ENCODE assay signal across 8 cellular contexts in the genomic region with DNA sequence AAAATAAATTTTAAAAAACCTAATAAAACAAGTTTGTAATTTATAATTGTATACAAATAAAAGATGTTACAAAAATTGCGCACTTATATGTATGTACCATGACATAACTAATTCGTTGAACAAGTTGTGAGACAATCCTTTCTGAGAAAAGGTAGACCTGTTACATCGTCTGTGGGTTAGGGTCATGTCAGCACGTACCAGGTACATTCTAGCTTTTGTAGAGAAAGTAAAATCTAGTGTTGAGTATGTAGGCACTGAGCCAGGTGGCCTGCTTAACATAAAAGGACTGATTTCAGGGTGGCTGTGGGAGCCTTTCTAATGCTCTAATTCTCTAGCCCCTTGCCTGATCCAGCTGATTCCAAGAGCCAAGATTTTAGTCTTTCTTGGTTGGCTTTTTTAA. TPM values are rescaled to one million over a fixed set of nuclear protein-coding genes. Genes with fewer than 3 reads are reported as not detected.
DNase-seq lines count a peak whose midpoint lies in the region; ATAC-seq and TF ChIP-seq lines count a peak whose summit lies in the region.

No MANE protein-coding gene starts in this region.

- H3K36me3 ChIP-seq in iPS-18a (ENCODE audit: control insufficient read depth, low read depth, low read length), result peaks cover 18% of the 10 kb centered on the region
- peaks cover 19 to 38% (median 25%) of the 10 kb centered on the region in 3 donors for H3K36me3 ChIP-seq in tibial artery

- H3K4me1 Mint-ChIP-seq in activated T-cell treated with anti-CD3 and anti-CD28 coated beads, Interleukin-2, amount 50 U/mL, for 24 hours (ENCODE audit: low read depth), result peaks cover 44% of the 10 kb centered on the region
- peaks cover 47% of the 10 kb centered on the region for H3K4me1 Mint-ChIP-seq in activated T-cell treated with anti-CD3 and anti-CD28 coated beads, Interleukin-2, amount 50 U/mL, for 72 hours (ENCODE audit: low read depth)

- no peak for DNase-seq in activated T-cell treated with anti-CD3 and anti-CD28 coated beads, Interleukin-2, amount 50 U/mL, for 24 hours
- no peak for DNase-seq in activated T-cell treated with anti-CD3 and anti-CD28 coated beads for 4 hours
- DNase-seq in activated T-cell treated with anti-CD3 and anti-CD28 coated beads, Interleukin-2, amount 50 U/mL, for 72 hours, result peak; percentile 13 to 34
- no peak for DNase-seq in tibial artery
- no peak for DNase-seq in hepatic stellate cell (ENCODE audit: low spot score)
- no peak for DNase-seq in NCI-H187 treated with DMSO at 0.1 percent for 48 hours (lab: John Stamatoyannopoulos, UW)

- H3K9me3 Mint-ChIP-seq in activated T-cell treated with anti-CD3 and anti-CD28 coated beads, Interleukin-2, amount 50 U/mL, for 24 hours, result no peaks in the 10 kb centered on the region
- H3K9me3 Mint-ChIP-seq in activated T-cell treated with anti-CD3 and anti-CD28 coated beads, Interleukin-2, amount 50 U/mL, for 72 hours, result no peaks in the 10 kb centered on the region

- H3K27ac ChIP-seq in iPS-18a (ENCODE audit: low read length) (peak overlapping the region; percentile 22), tibial artery (peak overlapping the region; percentile 88 to 96)

- peak overlapping the region; percentile 96 for H3K27ac Mint-ChIP-seq in activated T-cell treated with anti-CD3 and anti-CD28 coated beads, Interleukin-2, amount 50 U/mL, for 24 hours
- peak overlapping the region; percentile 97 for H3K27ac Mint-ChIP-seq in activated T-cell treated with anti-CD3 and anti-CD28 coated beads, Interleukin-2, amount 50 U/mL, for 72 hours

- no peaks in the 10 kb centered on the region for H3K27me3 Mint-ChIP-seq in activated T-cell treated with anti-CD3 and anti-CD28 coated beads, Interleukin-2, amount 50 U/mL, for 24 hours
- H3K27me3 Mint-ChIP-seq in activated T-cell treated with anti-CD3 and anti-CD28 coated beads, Interleukin-2, amount 50 U/mL, for 72 hours (ENCODE audit: low read depth), result no peaks in the 10 kb centered on the region

- H3K27me3 ChIP-seq in iPS-18a (ENCODE audit: control insufficient read depth, insufficient read depth, low read length), result no peaks in the 10 kb centered on the region
- no peaks in the 10 kb centered on the region for H3K27me3 ChIP-seq in tibial artery

- H3K4me3 ChIP-seq in iPS-18a (ENCODE audit: low read length) (peak overlapping the region; percentile 73), tibial artery (peak overlapping the region; percentile 74 to 94)

- peak; percentile 24 to 32 for ATAC-seq in activated T-cell treated with anti-CD3 and anti-CD28 coated beads, Interleukin-2, amount 50 U/mL, for 72 hours (replicated peaks in 1 of 2)
- ATAC-seq in GM21390 (IDR thresholded peaks at IDR 0.05; ENCODE audit: unreplicated experiment), result no peak

- TF ChIP-seq CTCF in tibial artery (IDR thresholded peaks at IDR 0.05), result no peak

- H3K36me3 Mint-ChIP-seq in activated T-cell treated with anti-CD3 and anti-CD28 coated beads, Interleukin-2, amount 50 U/mL, for 24 hours (ENCODE audit: low read depth), result peaks cover 57% of the 10 kb centered on the region
- peaks cover 0 to 11% of the 10 kb centered on the region in 2 donors for H3K36me3 Mint-ChIP-seq in activated T-cell treated with anti-CD3 and anti-CD28 coated beads, Interleukin-2, amount 50 U/mL, for 72 hours (ENCODE audit: insufficient read depth in 2 of 2)

- no peaks in the 10 kb centered on the region for H3K4me1 ChIP-seq in iPS-18a (ENCODE audit: control insufficient read depth, low read depth, low read length)
- H3K4me1 ChIP-seq in tibial artery, result peaks cover 0 to 16% (median 9%) of the 10 kb centered on the region in 4 donors

- intact Hi-C loops in tibial artery (cut with DNase I; ENCODE audit: low total_unique reads), result no loop called here

- H3K9ac ChIP-seq in iPS-18a (ENCODE audit: low read length), result peak overlapping the region; percentile 81

- H3K9me3 ChIP-seq in iPS-18a (ENCODE audit: control insufficient read depth, low read depth, low read length) (no peaks in the 10 kb centered on the region), tibial artery (no peaks in the 10 kb centered on the region)

- H3K4me3 Mint-ChIP-seq in activated T-cell treated with anti-CD3 and anti-CD28 coated beads, Interleukin-2, amount 50 U/mL, for 24 hours, result peak overlapping the region; percentile 91
- peak overlapping the region; percentile 87 to 90 for H3K4me3 Mint-ChIP-seq in activated T-cell treated with anti-CD3 and anti-CD28 coated beads, Interleukin-2, amount 50 U/mL, for 72 hours

RNA-seq across cellular contexts. Expression of gene RPL7L1, which starts 10.4 kb away (rescaled TPM):
- 100 to 1,000 TPM; 116 to 117 TPM for total RNA-seq in activated T-cell treated with anti-CD3 and anti-CD28 coated beads, Interleukin-2, amount 50 U/mL, for 72 hours

RNA-seq across cellular contexts. Expression of gene PTCRA, which starts 26.0 kb away (rescaled TPM):
- not detected for total RNA-seq in activated T-cell treated with anti-CD3 and anti-CD28 coated beads, Interleukin-2, amount 50 U/mL, for 72 hours

RNA-seq across cellular contexts. Expression of gene CNPY3, which starts 39.5 kb away (rescaled TPM):
- 10 to 100 TPM; 37.3 to 46.1 TPM for total RNA-seq in activated T-cell treated with anti-CD3 and anti-CD28 coated beads, Interleukin-2, amount 50 U/mL, for 72 hours

Comparison
In these comparisons a context has a peak if more than half of its experiments do, and no peak if none do; other contexts are left out.
1. DNase-seq: peak in activated T-cell treated with anti-CD3 and anti-CD28 coated beads, Interleukin-2, amount 50 U/mL, for 72 hours (2 of 2); none in activated T-cell treated with anti-CD3 and anti-CD28 coated beads, Interleukin-2, amount 50 U/mL, for 24 hours (single experiment), activated T-cell treated with anti-CD3 and anti-CD28 coated beads for 4 hours (single experiment), tibial artery (0 of 2), hepatic stellate cell (single experiment) and NCI-H187 treated with DMSO at 0.1 percent for 48 hours (single experiment).